ENCODE assay signal across 20 cellular contexts in genomic region chr18:9806905-9807304, GRCh38.
DNase-seq lines count a peak whose midpoint lies in the region; ATAC-seq, FAIRE-seq and TF ChIP-seq lines count a peak whose summit lies in the region.
"Had no signal": no experiment of that assay in that cellular context is flagged by ENCODE, and none has a peak within 500 bp of the region (broad histone marks: within the 10 kb centered on the region; RNA-seq: fewer than 3 reads in every experiment).

No MANE protein-coding gene starts in this region.

- POLR2A ChIA-PET in H1 (lab: Charles Lee; ENCODE audit: partially characterized antibody) = interaction anchor here (1.2 to 1.7 kb wide), 2 partner anchors 25 to 99 kb away, joined by 3 to 4 read pairs; no protein-coding TSS in a partner anchor

- H2BK20ac ChIP-seq in H9 (ENCODE audit: low read depth, low read length, poor library complexity, severe bottlenecking) = no peak overlapping the region
- no peak overlapping the region for H2BK20ac ChIP-seq in H1 (ENCODE audit: low read length)

- CTCF ChIA-PET in H1 (lab: Charles Lee; ENCODE audit: partially characterized antibody) = interaction anchor here (0.6 kb wide), 1 partner anchor 8 kb away, joined by 3 read pairs; no protein-coding TSS in a partner anchor

- H2BK15ac ChIP-seq in H9 (ENCODE audit: low read depth, low read length) (no peak overlapping the region), H1 (ENCODE audit: low read length) (no peak overlapping the region)

- no peak overlapping the region for H3K14ac ChIP-seq in H9 (ENCODE audit: insufficient read depth, low read length)
- no peak overlapping the region for H3K14ac ChIP-seq in H1 (ENCODE audit: insufficient read length)

- H3K23ac ChIP-seq in H9 (ENCODE audit: insufficient read length, low read depth, low read length) (no peak overlapping the region), H1 (ENCODE audit: insufficient read length) (no peak overlapping the region)

- H2AFZ ChIP-seq in H9 (ENCODE audit: low read length) (no peak overlapping the region), H1 (ENCODE audit: low read length) (no peak overlapping the region)

- no peak for TF ChIP-seq CTCF in H9 (conservative IDR thresholded peaks at IDR 0.05)
- no peak for TF ChIP-seq CTCF in H1 (IDR thresholded peaks at IDR 0.05; ENCODE audit: control extremely low read depth in 1 of 3, insufficient read depth in 1 of 3, low read depth in 1 of 3, low read length in 3 of 3)
- no peak for TF ChIP-seq CTCF in mucosa of descending colon (IDR thresholded peaks at IDR 0.05)

- no CpG with 5 or more reads among the region's 9 CpGs for WGBS in H9 (ENCODE audit: extremely low coverage, insufficient read length, low lambda C conversion rate)
- WGBS in H1 (ENCODE audit: extremely low coverage in 1 of 2, insufficient coverage in 1 of 2, insufficient read length in 1 of 2, insufficient replicate concordance in 2 of 2, low coverage in 1 of 2, low lambda C conversion rate in 2 of 2, missing lambda C conversion rate in 1 of 2), 2 experiments = 89% methylated on average over 9 of the region's 9 CpGs; no CpG with 5 or more reads in 1 of the 2 experiments

- H2AK5ac ChIP-seq in H9 (ENCODE audit: insufficient read length, low read length) = peak overlapping the region; percentile 23
- peak overlapping the region; percentile 88 for H2AK5ac ChIP-seq in H1 (ENCODE audit: low read depth, low read length)

- no peak overlapping the region for H2BK5ac ChIP-seq in H9 (ENCODE audit: insufficient read length, low read length)
- peak overlapping the region; percentile 46; the same call in 1 of the 2 replicates for H2BK5ac ChIP-seq in H1 (ENCODE audit: low read depth, low read length)

- no peaks in the 10 kb centered on the region for H4K20me1 ChIP-seq in H9 (ENCODE audit: control insufficient read depth, insufficient read depth, insufficient read length)
- H4K20me1 ChIP-seq in H1 (replicated peaks in 1 of 2; ENCODE audit: control insufficient read depth in 1 of 2, insufficient read depth in 2 of 2, low read length in 2 of 2) = peaks cover 0 to 2% of the 10 kb centered on the region in 2 experiments

- H4K8ac ChIP-seq in H9 (replicated peaks; ENCODE audit: insufficient read length, low read depth, low read length) (no peak overlapping the region), H1 (ENCODE audit: extremely low read depth, insufficient read depth, low read length) (no peak overlapping the region)

- H2BK120ac ChIP-seq in H9 (ENCODE audit: low read depth, low read length, poor library complexity, severe bottlenecking) (no peak overlapping the region), H1 (replicated peaks; ENCODE audit: low read depth, low read length) (no peak overlapping the region)

- no peak for FAIRE-seq in H1 (lab: Jason Lieb, UNC)
- FAIRE-seq: A549, RCC 7860 had no signal

- H3K56ac ChIP-seq in H9 (ENCODE audit: insufficient read length, low read depth, low read length) (no peak overlapping the region), H1 (replicated peaks; ENCODE audit: insufficient read length, low read depth, low read length) (no peak overlapping the region)

- H3K9me3 Mint-ChIP-seq in H9 = peaks cover 11% of the 10 kb centered on the region in 2 experiments

- no peak overlapping the region for H3K9ac ChIP-seq in H9 (ENCODE audit: extremely low read depth, insufficient read length, low read length)
- peak overlapping the region in 1 of 4 experiments; percentile 10; a peak in 1 of 7 replicates for H3K9ac ChIP-seq in H1 (replicated peaks in 1 of 4; ENCODE audit: extremely low read depth in 1 of 4, low read depth in 3 of 4, low read length in 3 of 4)
- no peak overlapping the region for H3K9ac ChIP-seq in stomach smooth muscle (ENCODE audit: low read length in 2 of 2)

- H3K36me3 ChIP-seq in H1 (ENCODE audit: control insufficient read depth in 2 of 4, insufficient read depth in 4 of 4, low read length in 3 of 4) (no peaks in the 10 kb centered on the region), mucosa of descending colon (ENCODE audit: low read depth) (no peaks in the 10 kb centered on the region), stomach smooth muscle (ENCODE audit: control insufficient read depth in 2 of 2, insufficient read depth in 2 of 2, low read length in 2 of 2) (peaks cover 0 to 3% of the 10 kb centered on the region in 2 donors)

- no peak for TF ChIP-seq EP300 in H1 (IDR thresholded peaks at IDR 0.05; ENCODE audit: borderline replicate concordance in 1 of 2, low read depth in 2 of 2, low read length in 2 of 2)

- H3K36me3 Mint-ChIP-seq in H9 (ENCODE audit: insufficient read depth in 1 of 3, low read depth in 3 of 3) = peaks cover 8 to 15% (median 12%) of the 10 kb centered on the region in 3 experiments
- H3K36me3 Mint-ChIP-seq: CD4-positive, CD25-positive, alpha-beta regulatory T cell had no signal

- TF ChIP-seq RAD21 in H1 (IDR thresholded peaks at IDR 0.05 in 1 of 2, conservative IDR thresholded peaks at IDR 0.05 in 1 of 2; ENCODE audit: low read depth in 2 of 2, low read length in 2 of 2) = no peak

- no peaks in the 10 kb centered on the region for H3K27me3 ChIP-seq in H9 (ENCODE audit: insufficient read depth, low read length)
- no peaks in the 10 kb centered on the region for H3K27me3 ChIP-seq in H1 (replicated peaks in 1 of 4; ENCODE audit: control insufficient read depth in 3 of 4, extremely low read depth in 1 of 4, insufficient read depth in 3 of 4, low read length in 3 of 4)
- no peaks in the 10 kb centered on the region for H3K27me3 ChIP-seq in stomach smooth muscle (ENCODE audit: control insufficient read depth in 1 of 2, insufficient read depth in 2 of 2, low read length in 2 of 2)

- no peak for DNase-seq in H9
- DNase-seq in H1 (ENCODE audit: low read depth in 1 of 2, low spot score in 2 of 2) = no peak
- DNase-seq in mucosa of descending colon = peak in 2 of 3 donors; percentile 39 to 65
- no peak for DNase-seq in SHP77 treated with DMSO at 0.1 percent for 48 hours (lab: John Stamatoyannopoulos, UW)
- DNase-seq in NCI-H82 treated with DMSO at 0.1 percent for 48 hours (lab: John Stamatoyannopoulos, UW; ENCODE audit: unreplicated experiment) = no peak
- DNase-seq: Calu3; CD4-positive, CD25-positive, alpha-beta regulatory T cell; DMS79; NCI-H1436 treated with DMSO at 0.1 percent for 48 hours; NCI-H2029 treated with DMSO at 0.1 percent for 48 hours; NCI-H2171 treated with DMSO at 0.1 percent for 48 hours; NCI-H510A; SHP77 had no signal

- H3K23me2 ChIP-seq in H9 (ENCODE audit: insufficient read length, low read depth, low read length, poor library complexity, severe bottlenecking) = no peaks in the 10 kb centered on the region
- no peaks in the 10 kb centered on the region for H3K23me2 ChIP-seq in H1 (ENCODE audit: low read depth, low read length)

- no peak overlapping the region for H3K4ac ChIP-seq in H9 (ENCODE audit: low read depth, low read length)
- peak overlapping the region; percentile 74 for H3K4ac ChIP-seq in H1 (replicated peaks; ENCODE audit: insufficient read length, low read depth, low read length)

- no peak overlapping the region for H4K5ac ChIP-seq in H9 (ENCODE audit: insufficient read length, low read depth, low read length)
- no peak overlapping the region for H4K5ac ChIP-seq in H1 (ENCODE audit: insufficient read length, low read depth, low read length)

- intact Hi-C loops in mucosa of descending colon (cut with DNase I, micrococcal nuclease) = no loop called here

- H3T11ph ChIP-seq in H9 (ENCODE audit: low read length) = no peak overlapping the region

- H3K9me3 ChIP-seq in H9 (ENCODE audit: control insufficient read depth, low read depth, low read length) (no peaks in the 10 kb centered on the region), H1 (ENCODE audit: insufficient read depth in 2 of 2, low read depth in 1 of 2, low read length in 1 of 2) (peaks cover 0 to 5% of the 10 kb centered on the region in 2 experiments; a peak in 3 of 4 replicates), mucosa of descending colon (no peaks in the 10 kb centered on the region), stomach smooth muscle (ENCODE audit: control insufficient read depth in 2 of 2, low read length in 2 of 2) (no peaks in the 10 kb centered on the region)
- H3K9me3 ChIP-seq: A549 had no signal

- no peak for TF ChIP-seq POLR2A in H1 (IDR thresholded peaks at IDR 0.05; ENCODE audit: control extremely low read depth in 1 of 2, low read depth in 2 of 2, low read length in 2 of 2)

- ATAC-seq in mucosa of descending colon = peak; percentile 83
- ATAC-seq in HG03442 (IDR thresholded peaks at IDR 0.05; ENCODE audit: unreplicated experiment) = no peak
- ATAC-seq in HG03571 (IDR thresholded peaks at IDR 0.05; ENCODE audit: unreplicated experiment) = no peak
- ATAC-seq: A549, HCT116, SK-N-SH treated with all-trans-retinoic acid at 6 μM for 48 hours had no signal

- peaks cover 57 to 63% of the 10 kb centered on the region in 2 experiments for H3K4me1 Mint-ChIP-seq in H9
- H3K4me1 Mint-ChIP-seq: CD4-positive, CD25-positive, alpha-beta regulatory T cell had no signal

- H2BK12ac ChIP-seq in H9 (ENCODE audit: insufficient read length, low read depth, low read length) (peak overlapping the region; percentile 89), H1 (ENCODE audit: low read depth, low read length) (peak overlapping the region; percentile 91)

- H3K4me3 ChIP-seq in H1 (ENCODE audit: extremely low read depth in 1 of 4, insufficient read depth in 2 of 4, low read depth in 3 of 4, low read length in 4 of 4) = no peak overlapping the region
- H3K4me3 ChIP-seq in mucosa of descending colon = no peak overlapping the region
- no peak overlapping the region for H3K4me3 ChIP-seq in stomach smooth muscle (ENCODE audit: low read length in 2 of 2)
- H3K4me3 ChIP-seq: A549 had no signal

- H3K79me1 ChIP-seq in H9 (ENCODE audit: insufficient read depth, low read depth, low read length, poor library complexity, severe bottlenecking) = no peaks in the 10 kb centered on the region
- no peaks in the 10 kb centered on the region; the same call in 1 of the 2 replicates for H3K79me1 ChIP-seq in H1 (ENCODE audit: low read depth, low read length)

- H3K79me2 ChIP-seq in H9 (ENCODE audit: insufficient read depth, low read length) = no peaks in the 10 kb centered on the region
- H3K79me2 ChIP-seq in H1 (ENCODE audit: control insufficient read depth in 1 of 2, insufficient read depth in 2 of 2, low read length in 2 of 2) = no peaks in the 10 kb centered on the region

- peaks cover 10% of the 10 kb centered on the region; the same call in 1 of the 2 replicates for H3K4me1 ChIP-seq in H9 (ENCODE audit: insufficient read depth, low read length)
- peaks cover 14 to 31% (median 25%) of the 10 kb centered on the region in 4 experiments for H3K4me1 ChIP-seq in H1 (replicated peaks in 1 of 4; ENCODE audit: control insufficient read depth in 3 of 4, insufficient read depth in 4 of 4, low read length in 3 of 4)
- H3K4me1 ChIP-seq in mucosa of descending colon (ENCODE audit: low read depth) = peaks cover 9% of the 10 kb centered on the region
- peaks cover 50% of the 10 kb centered on the region for H3K4me1 ChIP-seq in stomach smooth muscle (ENCODE audit: control insufficient read depth, insufficient read depth, low read length)

- no peak overlapping the region; a peak in 1 of 5 replicates for H3K4me3 Mint-ChIP-seq in H9
- H3K4me3 Mint-ChIP-seq: CD4-positive, CD25-positive, alpha-beta regulatory T cell had no signal

- H3K27ac Mint-ChIP-seq in H9 = peak overlapping the region in 1 of 3 experiments; percentile 82; a peak in 3 of 7 replicates
- H3K27ac Mint-ChIP-seq: CD4-positive, CD25-positive, alpha-beta regulatory T cell had no signal

- H3K27ac ChIP-seq in H9 (ENCODE audit: insufficient read length, low read depth, low read length) (no peak overlapping the region), H1 (ENCODE audit: low read depth, low read length) (no peak overlapping the region), stomach smooth muscle (ENCODE audit: low read length) (peak overlapping the region; percentile 76)

- H4K91ac ChIP-seq in H9 (ENCODE audit: insufficient read length, low read depth, low read length) (peak overlapping the region; percentile 73), H1 (replicated peaks; ENCODE audit: insufficient read length, low read length) (peak overlapping the region; percentile 68)

- H3K27me3 Mint-ChIP-seq in H9 (ENCODE audit: low read depth) = no peaks in the 10 kb centered on the region; the same call in 1 of the 2 replicates

- H3K18ac ChIP-seq in H9 (ENCODE audit: insufficient read length, low read depth, low read length) = no peak overlapping the region
- H3K18ac ChIP-seq in H1 (ENCODE audit: extremely low read depth, low read length) = peak overlapping the region; percentile 9; the same call in 1 of the 2 replicates

- H3K4me2 ChIP-seq in H9 (ENCODE audit: insufficient read depth, insufficient read length, low read length) (no peak overlapping the region), H1 (ENCODE audit: insufficient read depth in 1 of 2, low read depth in 2 of 2, low read length in 2 of 2) (no peak overlapping the region)
- H3K4me2 ChIP-seq: A549 had no signal

Comparison
In these comparisons a context has a peak if more than half of its experiments do, and no peak if none do; other contexts are left out.
1. DNase-seq: peak in mucosa of descending colon (2 of 3); none in H9 (single experiment), H1 (0 of 2), SHP77 treated with DMSO at 0.1 percent for 48 hours (single experiment) and NCI-H82 treated with DMSO at 0.1 percent for 48 hours (single experiment).